22 cellular contexts compared by ENCODE assay signal in genomic region chr14:66540038-66540437, GRCh38. TPM values are rescaled to one million over a fixed set of nuclear protein-coding genes. Genes with fewer than 3 reads are reported as not detected.
DNase-seq lines count a peak whose midpoint lies in the region; ATAC-seq and TF ChIP-seq lines count a peak whose summit lies in the region.
"Had no signal": no experiment of that assay in that cellular context is flagged by ENCODE, and none has a peak within 500 bp of the region (broad histone marks: within the 10 kb centered on the region; RNA-seq: fewer than 3 reads in every experiment).

No MANE protein-coding gene starts in this region.

- intact Hi-C loops in Right ventricle myocardium superior (cut with DNase I) = no loop called here

- peaks cover 0 to 12% of the 10 kb centered on the region in 2 donors for H3K4me1 ChIP-seq in right atrium auricular region
- H3K4me1 ChIP-seq: BLaER1 had no signal

- no peaks in the 10 kb centered on the region for H3K27me3 Mint-ChIP-seq in activated T-cell treated with anti-CD3 and anti-CD28 coated beads, Interleukin-2, amount 50 U/mL, for 4 hours (ENCODE audit: low read depth)
- H3K27me3 Mint-ChIP-seq: CD4-positive, alpha-beta memory T cell had no signal

- no peaks in the 10 kb centered on the region for H3K9me3 ChIP-seq in right atrium auricular region

- TF ChIP-seq CTCF in right atrium auricular region (IDR thresholded peaks at IDR 0.05) (no peak), omental fat pad (IDR thresholded peaks at IDR 0.05) (no peak)

- no peak overlapping the region for H3K27ac ChIP-seq in right atrium auricular region
- H3K27ac ChIP-seq: BLaER1, GM23248 had no signal

- H3K4me3 Mint-ChIP-seq in activated T-cell treated with anti-CD3 and anti-CD28 coated beads, Interleukin-2, amount 50 U/mL, for 4 hours = no peak overlapping the region

- no peaks in the 10 kb centered on the region for H3K36me3 ChIP-seq in right atrium auricular region
- H3K36me3 ChIP-seq: BLaER1, HAP-1 had no signal

- H3K27me3 ChIP-seq in right atrium auricular region = no peaks in the 10 kb centered on the region
- H3K27me3 ChIP-seq: BLaER1 had no signal

- peak; percentile 80 for ATAC-seq in Right ventricle myocardium superior (ENCODE audit: poor library complexity)
- ATAC-seq in omental fat pad (ENCODE audit: low FRiP score) = no peak
- ATAC-seq in activated T-cell treated with anti-CD3 and anti-CD28 coated beads, Interleukin-2, amount 50 U/mL, for 4 hours = no peak
- ATAC-seq: GM12878, K562 had no signal

- no peaks in the 10 kb centered on the region for H3K9me3 Mint-ChIP-seq in activated T-cell treated with anti-CD3 and anti-CD28 coated beads, Interleukin-2, amount 50 U/mL, for 4 hours
- H3K9me3 Mint-ChIP-seq: CD4-positive, alpha-beta memory T cell had no signal

- no peaks in the 10 kb centered on the region for H3K36me3 Mint-ChIP-seq in activated T-cell treated with anti-CD3 and anti-CD28 coated beads, Interleukin-2, amount 50 U/mL, for 4 hours (ENCODE audit: insufficient read depth)
- H3K36me3 Mint-ChIP-seq: CD4-positive, alpha-beta memory T cell had no signal

- DNase-seq in Right ventricle myocardium superior (no peak), right atrium auricular region (ENCODE audit: low spot score) (no peak), globus pallidus (ENCODE audit: low spot score) (peak; percentile 33), medulla oblongata (ENCODE audit: extremely low spot score) (peak; percentile 15), omental fat pad (ENCODE audit: low spot score) (no peak), NCI-H2029 treated with DMSO at 0.1 percent for 48 hours (lab: John Stamatoyannopoulos, UW) (no peak)
- DNase-seq in activated T-cell treated with anti-CD3 and anti-CD28 coated beads, Interleukin-2, amount 50 U/mL, for 4 hours = no peak
- DNase-seq: CD4-positive, alpha-beta memory T cell; EL; GM23248; NCI-H1105; NCI-H1694 treated with DMSO at 0.1 percent for 48 hours; NCI-H2107; NCI-H2227 treated with DMSO at 0.1 percent for 48 hours; NCI-H510A treated with DMSO at 0.1 percent for 48 hours; NCI-H774; SIG-M5 had no signal

- peaks cover 30% of the 10 kb centered on the region for H3K4me1 Mint-ChIP-seq in activated T-cell treated with anti-CD3 and anti-CD28 coated beads, Interleukin-2, amount 50 U/mL, for 4 hours (ENCODE audit: low read depth)

- no peak overlapping the region for H3K4me3 ChIP-seq in right atrium auricular region
- H3K4me3 ChIP-seq: BLaER1, GM12878, GM23248, HAP-1, K562 had no signal

RNA-seq across cellular contexts. Expression of gene GPHN, which starts 32.1 kb away (rescaled TPM):
- total RNA-seq in Right ventricle myocardium superior (25.1 TPM), right atrium auricular region (10 to 100 TPM; 14.9 TPM), omental fat pad (10 to 100 TPM in 3 of 4 donors, 1 to 10 TPM in 1; 8.0 to 27.6 (median 18.7) TPM)
- 10 to 100 TPM; 26.2 to 30.7 (median 28.4) TPM for total RNA-seq in activated T-cell treated with anti-CD3 and anti-CD28 coated beads, Interleukin-2, amount 50 U/mL, for 4 hours

RNA-seq across cellular contexts. Expression of gene CCDC196, which starts 53.9 kb away (rescaled TPM):
- not detected for total RNA-seq in Right ventricle myocardium superior
- total RNA-seq in right atrium auricular region = not detected
- not detected for total RNA-seq in omental fat pad
- total RNA-seq in activated T-cell treated with anti-CD3 and anti-CD28 coated beads, Interleukin-2, amount 50 U/mL, for 4 hours = not detected
- total RNA-seq: CD4-positive, alpha-beta memory T cell; GM12878; GM23248; K562; RPMI7951 had no signal

Comparison
In these comparisons a context has a peak if more than half of its experiments do, and no peak if none do; other contexts are left out.
1. DNase-seq: peak in globus pallidus (single experiment) and medulla oblongata (single experiment); none in Right ventricle myocardium superior (single experiment), right atrium auricular region (single experiment), omental fat pad (single experiment), activated T-cell treated with anti-CD3 and anti-CD28 coated beads, Interleukin-2, amount 50 U/mL, for 4 hours (single experiment) and NCI-H2029 treated with DMSO at 0.1 percent for 48 hours (single experiment).